ENCODE assay signal across 1 cellular context in the genomic region with DNA sequence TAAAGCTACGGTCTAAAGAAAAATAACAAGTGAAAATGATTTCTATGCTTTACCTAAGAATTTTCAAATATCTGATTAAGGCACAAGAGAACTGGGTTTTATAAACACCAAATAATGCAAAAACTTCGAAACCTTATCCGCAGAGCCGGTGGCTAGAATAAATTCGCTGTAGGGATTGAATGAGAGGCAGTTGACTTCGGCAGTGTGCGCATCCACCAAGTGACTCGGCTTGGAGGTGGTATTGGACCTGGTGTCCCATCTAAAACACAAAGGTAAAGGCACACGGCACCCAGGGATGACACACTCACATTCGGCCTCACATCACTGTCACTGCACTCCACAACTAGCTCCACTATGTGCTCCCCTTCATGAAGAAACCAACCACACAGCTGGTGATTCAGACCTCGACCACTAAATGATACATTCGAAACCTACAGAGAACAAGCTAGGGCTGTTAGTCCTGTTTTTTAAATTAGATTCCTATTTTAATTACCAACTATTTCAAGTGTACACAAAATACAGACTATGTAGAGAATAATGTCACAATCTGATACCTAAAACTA.
TF ChIP-seq lines count a peak whose summit lies in the region.

No MANE protein-coding gene starts in this region.

TF ChIP-seq in HCT116, 20 proteins besides CTCF, POLR2A, EP300 and RAD21 (continued from another document):
- TF ChIP-seq, protein P1, sequence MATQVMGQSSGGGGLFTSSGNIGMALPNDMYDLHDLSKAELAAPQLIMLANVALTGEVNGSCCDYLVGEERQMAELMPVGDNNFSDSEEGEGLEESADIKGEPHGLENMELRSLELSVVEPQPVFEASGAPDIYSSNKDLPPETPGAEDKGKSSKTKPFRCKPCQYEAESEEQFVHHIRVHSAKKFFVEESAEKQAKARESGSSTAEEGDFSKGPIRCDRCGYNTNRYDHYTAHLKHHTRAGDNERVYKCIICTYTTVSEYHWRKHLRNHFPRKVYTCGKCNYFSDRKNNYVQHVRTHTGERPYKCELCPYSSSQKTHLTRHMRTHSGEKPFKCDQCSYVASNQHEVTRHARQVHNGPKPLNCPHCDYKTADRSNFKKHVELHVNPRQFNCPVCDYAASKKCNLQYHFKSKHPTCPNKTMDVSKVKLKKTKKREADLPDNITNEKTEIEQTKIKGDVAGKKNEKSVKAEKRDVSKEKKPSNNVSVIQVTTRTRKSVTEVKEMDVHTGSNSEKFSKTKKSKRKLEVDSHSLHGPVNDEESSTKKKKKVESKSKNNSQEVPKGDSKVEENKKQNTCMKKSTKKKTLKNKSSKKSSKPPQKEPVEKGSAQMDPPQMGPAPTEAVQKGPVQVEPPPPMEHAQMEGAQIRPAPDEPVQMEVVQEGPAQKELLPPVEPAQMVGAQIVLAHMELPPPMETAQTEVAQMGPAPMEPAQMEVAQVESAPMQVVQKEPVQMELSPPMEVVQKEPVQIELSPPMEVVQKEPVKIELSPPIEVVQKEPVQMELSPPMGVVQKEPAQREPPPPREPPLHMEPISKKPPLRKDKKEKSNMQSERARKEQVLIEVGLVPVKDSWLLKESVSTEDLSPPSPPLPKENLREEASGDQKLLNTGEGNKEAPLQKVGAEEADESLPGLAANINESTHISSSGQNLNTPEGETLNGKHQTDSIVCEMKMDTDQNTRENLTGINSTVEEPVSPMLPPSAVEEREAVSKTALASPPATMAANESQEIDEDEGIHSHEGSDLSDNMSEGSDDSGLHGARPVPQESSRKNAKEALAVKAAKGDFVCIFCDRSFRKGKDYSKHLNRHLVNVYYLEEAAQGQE (IDR thresholded peaks at IDR 0.05; ENCODE audit: low read depth): no peak
